In the genomic region with DNA sequence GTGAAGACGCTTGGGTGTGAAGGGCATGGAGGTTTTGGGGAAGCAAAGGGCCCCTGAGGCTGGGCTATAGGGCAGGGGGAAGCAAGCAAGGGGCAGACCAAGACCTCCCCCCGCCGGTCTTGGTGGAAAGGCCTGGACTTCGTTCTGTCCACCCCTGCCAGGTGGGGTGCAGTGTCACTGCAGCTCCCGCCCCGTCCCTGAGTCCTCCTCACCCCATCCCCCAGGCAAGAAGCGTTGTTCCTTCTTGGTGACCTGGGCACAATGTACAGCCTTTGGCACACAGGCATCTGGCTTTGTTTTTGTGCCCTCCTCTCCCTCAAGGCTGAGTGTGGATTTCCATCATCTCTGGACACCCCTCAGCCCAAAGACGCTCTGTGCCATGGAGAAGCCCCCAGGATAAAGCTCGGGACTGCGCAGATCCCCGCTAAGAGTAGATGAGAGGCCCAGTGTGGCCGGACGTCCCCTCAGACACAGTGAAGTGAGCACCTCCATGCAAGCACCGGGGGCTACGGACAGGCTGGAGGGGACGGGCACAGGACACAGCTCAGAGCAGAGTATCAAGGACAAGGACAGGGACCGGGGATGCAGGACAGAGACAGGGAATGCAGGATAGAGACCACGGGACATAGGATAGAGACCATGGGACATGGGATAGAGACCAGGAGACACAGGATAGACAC, we compare ENCODE assay signal across 9 cellular contexts.
"Had no signal": no experiment of that assay in that cellular context is flagged by ENCODE, and none has a peak within 500 bp of the region (broad histone marks: within the 10 kb centered on the region; RNA-seq: fewer than 3 reads in every experiment).

No MANE protein-coding gene starts in this region.

- H3K9ac ChIP-seq: GM23248 had no signal

- H3K4me3 ChIP-seq: GM23248, HAP-1, K562 had no signal

- H3K27ac ChIP-seq: GM23248 had no signal

- H3K4me3 Mint-ChIP-seq: HFFc6 had no signal

- H3K4me1 ChIP-seq: HAP-1 had no signal

- H2AFZ ChIP-seq: GM23248 had no signal

- FAIRE-seq: HTR-8/SVneo, K562 had no signal

- H3K27ac Mint-ChIP-seq: HFFc6 had no signal

- H3K9me3 ChIP-seq: HAP-1 had no signal

- ATAC-seq: HCT116, K562 had no signal

- H3K36me3 ChIP-seq: HAP-1 had no signal

- DNase-seq: GM23248, GOT3, H7, HFFc6, IMR-90 had no signal
